Comparison of ENCODE assay signal across 8 cellular contexts in the genomic region with DNA sequence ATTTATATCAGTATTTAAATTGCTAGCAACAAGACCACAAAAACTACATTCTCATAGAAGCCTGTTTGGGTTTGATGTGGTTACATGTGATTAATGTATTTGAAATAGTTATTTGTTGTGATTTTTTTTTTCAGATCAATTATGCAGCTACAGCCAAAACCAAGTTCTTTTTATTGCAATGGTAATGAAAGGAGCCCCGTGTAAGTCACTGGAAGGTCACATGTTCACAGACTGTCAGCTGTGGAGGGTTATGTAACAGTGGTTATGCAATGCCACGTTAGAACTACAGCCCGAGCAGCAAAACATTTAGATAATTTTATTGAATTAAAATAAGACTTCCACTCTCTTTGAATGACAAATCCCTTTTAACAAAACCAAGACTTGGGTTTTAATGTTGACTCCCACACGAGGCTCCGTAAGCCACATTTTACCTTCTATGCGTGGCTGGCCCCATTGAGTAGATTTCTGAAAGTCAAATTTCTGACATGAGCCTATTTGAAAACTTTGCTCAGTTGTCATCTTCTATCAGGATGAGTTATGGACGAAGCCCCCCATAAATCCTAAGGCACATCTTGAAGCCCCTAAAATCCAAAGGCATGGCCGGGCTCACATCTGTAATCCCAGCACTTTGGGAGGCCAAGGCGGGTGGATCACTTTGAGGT. TPM values are rescaled to one million over a fixed set of nuclear protein-coding genes. Genes with fewer than 3 reads are reported as not detected.
DNase-seq lines count a peak whose midpoint lies in the region; ATAC-seq and TF ChIP-seq lines count a peak whose summit lies in the region.

No MANE protein-coding gene starts in this region.

- 39 to 44% (median 40%) methylated on average over 9 of the region's 9 CpGs for WGBS in adipose tissue, 3 donors
- 56 to 58% methylated on average over 9 of the region's 9 CpGs for WGBS in heart right ventricle, 2 donors

- H3K27ac ChIP-seq in adipose tissue (ENCODE audit: low read depth, low read length) (peak overlapping the region; percentile 13), heart right ventricle (peak overlapping the region; percentile 12 to 92 (median 84)), skin epidermis (peak overlapping the region in 20 of 21 experiments; percentile 48 to 86 (median 76))

- ATAC-seq in heart right ventricle, result peak; percentile 59 to 86 (median 80)
- ATAC-seq in stimulated activated naive B cell treated with anti-CD40 and anti-IgM and Interleukin-4, amounts not matched to agents 10 μg/mL and 1 μg/mL and 100 μg/mL, for 72 hours (replicated peaks), result no peak

- H3K9me3 ChIP-seq in heart right ventricle, result no peaks in the 10 kb centered on the region

- peak; percentile 81 to 85 for DNase-seq in Kasumi-1 (lab: John Stamatoyannopoulos, UW)
- DNase-seq in heart right ventricle, result peak in 1 of 2 donors; percentile 72
- no peak for DNase-seq in stimulated activated CD4-positive, alpha-beta T cell treated with anti-CD3 and anti-CD28 coated beads, Interleukin-4, amount 100 ng/mL, for 24 hours
- no peak for DNase-seq in stimulated activated naive B cell treated with anti-CD40 and anti-IgM and Interleukin-4, amounts not matched to agents 10 μg/mL and 1 μg/mL and 100 μg/mL, for 72 hours
- DNase-seq in HPDE6-E6E7 (ENCODE audit: extremely low spot score), result no peak
- DNase-seq in NCI-H1436 treated with DMSO at 0.1 percent for 48 hours (lab: John Stamatoyannopoulos, UW), result no peak

- peaks cover 17 to 41% of the 10 kb centered on the region in 2 donors for H3K4me1 Mint-ChIP-seq in stimulated activated naive B cell treated with anti-CD40 and anti-IgM and Interleukin-4, amounts not matched to agents 10 μg/mL and 1 μg/mL and 100 μg/mL, for 72 hours

- peaks cover 4 to 48% (median 41%) of the 10 kb centered on the region in 9 donors for H3K4me1 ChIP-seq in heart right ventricle

- H3K4me3 ChIP-seq in heart right ventricle (no peak overlapping the region), skin epidermis (no peak overlapping the region)

- peaks cover 0 to 26% (median 13%) of the 10 kb centered on the region in 9 donors for H3K36me3 ChIP-seq in heart right ventricle

- no peak overlapping the region for H3K4me3 Mint-ChIP-seq in stimulated activated naive B cell treated with anti-CD40 and anti-IgM and Interleukin-4, amounts not matched to agents 10 μg/mL and 1 μg/mL and 100 μg/mL, for 72 hours

- no peaks in the 10 kb centered on the region for H3K9me3 Mint-ChIP-seq in stimulated activated naive B cell treated with anti-CD40 and anti-IgM and Interleukin-4, amounts not matched to agents 10 μg/mL and 1 μg/mL and 100 μg/mL, for 72 hours

- H3K27me3 ChIP-seq in heart right ventricle, result no peaks in the 10 kb centered on the region

- intact Hi-C loops in heart right ventricle (cut with DNase I), result loop anchor here (5.0 to 10.0 kb wide), 7 partner anchors 43 to 116 kb away; a partner anchor contains a TSS

- H3K36me3 Mint-ChIP-seq in stimulated activated naive B cell treated with anti-CD40 and anti-IgM and Interleukin-4, amounts not matched to agents 10 μg/mL and 1 μg/mL and 100 μg/mL, for 72 hours, result peaks cover 35 to 53% of the 10 kb centered on the region in 2 donors

- H3K27me3 Mint-ChIP-seq in stimulated activated naive B cell treated with anti-CD40 and anti-IgM and Interleukin-4, amounts not matched to agents 10 μg/mL and 1 μg/mL and 100 μg/mL, for 72 hours, result no peaks in the 10 kb centered on the region

- no peak overlapping the region for H3K27ac Mint-ChIP-seq in stimulated activated naive B cell treated with anti-CD40 and anti-IgM and Interleukin-4, amounts not matched to agents 10 μg/mL and 1 μg/mL and 100 μg/mL, for 72 hours

- no peak for TF ChIP-seq CTCF in heart right ventricle (IDR thresholded peaks at IDR 0.05)

RNA-seq across cellular contexts. Expression of a gene that starts 41.8 kb away (rescaled TPM):
- polyA plus RNA-seq in adipose tissue, result 10 to 100 TPM; 19.2 to 64.2 (median 58.4) TPM
- 10 to 100 TPM; 38.7 to 88.8 (median 55.3) TPM for total RNA-seq in heart right ventricle
- polyA plus RNA-seq in heart right ventricle, result 10 to 100 TPM; 36.1 to 42.3 TPM

Comparison
In these comparisons a context has a peak if more than half of its experiments do, and no peak if none do; other contexts are left out.
1. DNase-seq: peak in Kasumi-1 (2 of 2); none in stimulated activated CD4-positive, alpha-beta T cell treated with anti-CD3 and anti-CD28 coated beads, Interleukin-4, amount 100 ng/mL, for 24 hours (single experiment), stimulated activated naive B cell treated with anti-CD40 and anti-IgM and Interleukin-4, amounts not matched to agents 10 μg/mL and 1 μg/mL and 100 μg/mL, for 72 hours (single experiment), HPDE6-E6E7 (single experiment) and NCI-H1436 treated with DMSO at 0.1 percent for 48 hours (single experiment).
2. H3K27ac ChIP-seq: peak in every context shown above with its lines; median percentile 84 in heart right ventricle; 76 in skin epidermis; 13 in adipose tissue.
3. ATAC-seq: peak in heart right ventricle (8 of 8); none in stimulated activated naive B cell treated with anti-CD40 and anti-IgM and Interleukin-4, amounts not matched to agents 10 μg/mL and 1 μg/mL and 100 μg/mL, for 72 hours (0 of 2).